ENCODE assay signal across 24 cellular contexts in the genomic region with DNA sequence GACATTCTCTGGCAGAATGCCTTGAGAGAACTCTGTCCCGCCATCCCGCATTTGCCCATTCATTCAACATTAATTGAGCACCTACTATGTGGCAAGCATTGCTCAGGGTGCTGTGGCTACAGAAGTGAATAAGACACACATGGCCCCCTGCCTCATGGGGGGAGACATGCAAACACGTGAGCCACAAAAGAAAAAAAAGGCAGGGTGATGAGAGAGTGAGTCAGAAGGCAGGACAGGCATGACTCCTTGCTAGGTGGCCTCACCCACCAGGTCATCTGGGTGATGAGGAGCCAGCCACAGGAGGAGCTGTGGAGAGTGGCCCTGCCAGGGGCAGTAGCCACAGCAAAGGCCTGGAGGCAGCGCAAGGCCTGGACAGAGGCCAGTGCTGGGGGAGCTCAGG. TPM values are rescaled to one million over a fixed set of nuclear protein-coding genes. Genes with fewer than 3 reads are reported as not detected.
DNase-seq lines count a peak whose midpoint lies in the region; TF ChIP-seq lines count a peak whose summit lies in the region.
"Had no signal": no experiment of that assay in that cellular context is flagged by ENCODE, and none has a peak within 500 bp of the region (broad histone marks: within the 10 kb centered on the region; RNA-seq: fewer than 3 reads in every experiment).

No MANE protein-coding gene starts in this region.

- TF ChIP-seq CTCF in WERI-Rb-1 (IDR thresholded peaks at IDR 0.05; ENCODE audit: low read depth, low read length) (no peak), GM13977 (IDR thresholded peaks at IDR 0.05; ENCODE audit: extremely low read depth, insufficient read depth, missing control alignments) (no peak)

- peaks cover 8% of the 10 kb centered on the region for H3K27me3 ChIP-seq in WERI-Rb-1 (ENCODE audit: insufficient read depth, low read depth, severe bottlenecking)

- H3K4me3 ChIP-seq in WERI-Rb-1 (ENCODE audit: low read depth, low read length), result no peak overlapping the region
- H3K4me3 ChIP-seq: tibial nerve had no signal

- H3K9me3 ChIP-seq in WERI-Rb-1 (ENCODE audit: severe bottlenecking), result no peaks in the 10 kb centered on the region
- H3K9me3 ChIP-seq: tibial nerve had no signal

- H3K36me3 ChIP-seq in WERI-Rb-1, result peaks cover 21% of the 10 kb centered on the region
- H3K36me3 ChIP-seq: brain microvascular endothelial cell, tibial nerve had no signal

- no peak overlapping the region for H3K27ac ChIP-seq in WERI-Rb-1
- H3K27ac ChIP-seq: brain microvascular endothelial cell, tibial nerve had no signal

- in situ Hi-C loops in GM13977 (cut with MboI; ENCODE audit: low pct_unique_long_range_greater_than_20kb, low sequenced_read_pairs, unreplicated experiment), result no loop called here

- DNase-seq in ELR (ENCODE audit: low read depth), result peak; percentile 86
- DNase-seq in HT1080 (ENCODE audit: low read depth), result peak; percentile 77
- DNase-seq in WERI-Rb-1, result peak; percentile 8
- DNase-seq in islet precursor cell, result peak; percentile 64
- no peak for DNase-seq in 8988T
- no peak for DNase-seq in GM13977 (ENCODE audit: low spot score)
- DNase-seq in NCI-H82 (lab: John Stamatoyannopoulos, UW), result no peak
- DNase-seq in NOMO-1 treated with dmso at 0.1 percent for 144 hours (lab: John Stamatoyannopoulos, UW; ENCODE audit: unreplicated experiment), result no peak
- DNase-seq: activated CD4-positive, alpha-beta T cell treated with anti-CD3 and anti-CD28 coated beads, Interleukin-2, amount 50 U/mL, for 4 hours; activated CD8-positive, alpha-beta memory T cell treated with anti-CD3 and anti-CD28 coated beads, Interleukin-2, amount 50 U/mL, for 48 hours; activated effector memory CD4-positive, alpha-beta T cell treated with Interleukin-2 at 50 U/mL for 16 hours; brain microvascular endothelial cell; CD8-positive, alpha-beta memory T cell; DMS79; effector memory CD4-positive, alpha-beta T cell; left cardiac atrium; MM.1S; NCI-H1417 treated with DMSO at 0.1 percent for 48 hours; NCI-H2171; NCI-H524 treated with DMSO at 0.1 percent for 48 hours; retina; stimulated activated CD4-positive, alpha-beta T cell treated with anti-CD3 and anti-CD28 coated beads, Interleukin-4, amount 100 ng/mL, for 1 hour had no signal

RNA-seq across cellular contexts. Expression of gene CHRM4, which starts 4.9 kb away (rescaled TPM):
- 0.40 and 0.57 TPM in 2 replicates for total RNA-seq in HT1080 (2014; rRNA removed; shearing (Covaris generic))
- 0.42 and 0.59 TPM in 2 replicates for polyA plus RNA-seq in HT1080 (2015; cell fraction: cytosol; rRNA removed)
- 0.35 and 0.40 TPM in 2 replicates for polyA plus RNA-seq in HT1080 (2015; cell fraction: nucleus; rRNA removed)
- total RNA-seq: CD8-positive, alpha-beta memory T cell; Right ventricle myocardium inferior had no signal

RNA-seq across cellular contexts. Expression of gene MDK, which starts 5.2 kb away (rescaled TPM):
- 40.5 and 54.9 TPM in 2 replicates for total RNA-seq in HT1080 (2014; rRNA removed; shearing (Covaris generic))
- 27.9 and 33.8 TPM in 2 replicates for polyA plus RNA-seq in HT1080 (2015; cell fraction: cytosol; rRNA removed)
- 12.1 and 15.8 TPM in 2 replicates for polyA plus RNA-seq in HT1080 (2015; cell fraction: nucleus; rRNA removed)

RNA-seq across cellular contexts. Expression of gene DGKZ, which starts 39.4 kb away (rescaled TPM):
- 107 and 115 TPM in 2 replicates for total RNA-seq in HT1080 (2014; rRNA removed; shearing (Covaris generic))
- 54.7 and 59.2 TPM in 2 replicates for polyA plus RNA-seq in HT1080 (2015; cell fraction: cytosol; rRNA removed)
- polyA plus RNA-seq in HT1080 (2015; cell fraction: nucleus; rRNA removed), result 70.9 and 71.9 TPM in 2 replicates

Comparison
In these comparisons a context has a peak if more than half of its experiments do, and no peak if none do; other contexts are left out.
1. DNase-seq: peak in ELR (single experiment), HT1080 (single experiment), WERI-Rb-1 (single experiment) and islet precursor cell (single experiment); none in 8988T (single experiment), GM13977 (single experiment), NCI-H82 (single experiment) and NOMO-1 treated with dmso at 0.1 percent for 144 hours (single experiment).